In genomic region chr15:100193277-100193860, GRCh38 we compare ENCODE assay signal across 21 cellular contexts.
"Had no signal": no experiment of that assay in that cellular context is flagged by ENCODE, and none has a peak within 500 bp of the region (broad histone marks: within the 10 kb centered on the region; RNA-seq: fewer than 3 reads in every experiment).

No MANE protein-coding gene starts in this region.

- H3K4me3 Mint-ChIP-seq: activated CD4-positive, alpha-beta memory T cell treated with anti-CD3 and anti-CD28 coated beads, Interleukin-2, amount 10 ng/mL, durations not matched to agents 7 days and 5 days; activated naive CD4-positive, alpha-beta T cell treated with anti-CD3 and anti-CD28 coated beads for 36 hours; activated naive CD8-positive, alpha-beta T cell; activated T-cell treated with anti-CD3 and anti-CD28 coated beads, Interleukin-2, amount 50 U/mL, for 4 hours; brain; T-cell had no signal

- H3K36me3 Mint-ChIP-seq: activated naive CD8-positive, alpha-beta T cell; brain had no signal

- H3K4me1 Mint-ChIP-seq: activated CD4-positive, alpha-beta memory T cell treated with anti-CD3 and anti-CD28 coated beads, Interleukin-2, amount 10 ng/mL, durations not matched to agents 7 days and 5 days; T-cell had no signal

- H3K9me3 Mint-ChIP-seq: activated CD4-positive, alpha-beta memory T cell treated with anti-CD3 and anti-CD28 coated beads, Interleukin-2, amount 10 ng/mL, durations not matched to agents 7 days and 5 days; activated naive CD4-positive, alpha-beta T cell treated with anti-CD3 and anti-CD28 coated beads for 36 hours; activated T-cell treated with anti-CD3 and anti-CD28 coated beads, Interleukin-2, amount 50 U/mL, for 4 hours; T-cell had no signal

- H3K27ac ChIP-seq: VCaP had no signal

- H3K4me3 ChIP-seq: K562 had no signal

- H3K27ac Mint-ChIP-seq: activated CD4-positive, alpha-beta memory T cell treated with anti-CD3 and anti-CD28 coated beads, Interleukin-2, amount 10 ng/mL, durations not matched to agents 7 days and 5 days; activated naive CD4-positive, alpha-beta T cell treated with anti-CD3 and anti-CD28 coated beads for 36 hours; activated naive CD8-positive, alpha-beta T cell; T-cell had no signal

- DNase-seq: activated CD4-positive, alpha-beta memory T cell treated with anti-CD3 and anti-CD28 coated beads, Interleukin-2, amount 10 ng/mL, durations not matched to agents 7 days and 5 days; activated CD4-positive, alpha-beta T cell treated with anti-CD3 and anti-CD28 coated beads, Interleukin-2, amount 50 U/mL, for 1 hour; activated CD4-positive, CD25-positive, alpha-beta regulatory T cell; activated effector memory CD4-positive, alpha-beta T cell treated with anti-CD3 and anti-CD28 coated beads, Interleukin-2, amount 50 U/mL, for 16 hours; activated naive CD4-positive, alpha-beta T cell treated with anti-CD3 and anti-CD28 coated beads for 36 hours; activated T-cell treated with anti-CD3 and anti-CD28 coated beads, Interleukin-2, amount 50 U/mL, for 4 hours; amygdala; Karpas-422; NCI-H1105 treated with DMSO at 0.1 percent for 48 hours; NCI-H1436 treated with DMSO at 0.1 percent for 48 hours; NCI-H187; NCI-H2081; NCI-H524; PC-3; SIG-M5; T-cell; T-helper 2 cell had no signal

- H3K27me3 Mint-ChIP-seq: activated CD4-positive, alpha-beta memory T cell treated with anti-CD3 and anti-CD28 coated beads, Interleukin-2, amount 10 ng/mL, durations not matched to agents 7 days and 5 days; activated naive CD8-positive, alpha-beta T cell; T-cell had no signal
